In genomic region chr10:3366043-3366442, GRCh38 we compare ENCODE assay signal across 1 cellular context.
TF ChIP-seq lines count a peak whose summit lies in the region.

No MANE protein-coding gene starts in this region.

TF ChIP-seq in HepG2, 621 proteins besides CTCF, POLR2A, EP300 and RAD21:
- TF ChIP-seq ZNF841 (CRISPR knock-in tag; IDR thresholded peaks at IDR 0.05; ENCODE audit: borderline replicate concordance) (no peak), GATAD2A (CRISPR knock-in tag; IDR thresholded peaks at IDR 0.05) (0 out of 2 replicates have a peak, but pooled peaks have one; percentile 0)
